ENCODE assay signal across 1 cellular context in genomic region chr12:77681726-77682125, GRCh38.
TF ChIP-seq lines count a peak whose summit lies in the region.

No MANE protein-coding gene starts in this region.

TF ChIP-seq in HepG2, 621 proteins besides CTCF, POLR2A, EP300 and RAD21 (continued from another document):
- TF ChIP-seq CEBPB (IDR thresholded peaks at IDR 0.05; ENCODE audit: borderline replicate concordance, low read depth, low read length) (peak; percentile 55; the same call in 1 of the 2 replicates), U2AF2 (IDR thresholded peaks at IDR 0.05; ENCODE audit: low read depth, low read length) (no peak)
